Comparison of ENCODE assay signal across 30 cellular contexts in the genomic region with DNA sequence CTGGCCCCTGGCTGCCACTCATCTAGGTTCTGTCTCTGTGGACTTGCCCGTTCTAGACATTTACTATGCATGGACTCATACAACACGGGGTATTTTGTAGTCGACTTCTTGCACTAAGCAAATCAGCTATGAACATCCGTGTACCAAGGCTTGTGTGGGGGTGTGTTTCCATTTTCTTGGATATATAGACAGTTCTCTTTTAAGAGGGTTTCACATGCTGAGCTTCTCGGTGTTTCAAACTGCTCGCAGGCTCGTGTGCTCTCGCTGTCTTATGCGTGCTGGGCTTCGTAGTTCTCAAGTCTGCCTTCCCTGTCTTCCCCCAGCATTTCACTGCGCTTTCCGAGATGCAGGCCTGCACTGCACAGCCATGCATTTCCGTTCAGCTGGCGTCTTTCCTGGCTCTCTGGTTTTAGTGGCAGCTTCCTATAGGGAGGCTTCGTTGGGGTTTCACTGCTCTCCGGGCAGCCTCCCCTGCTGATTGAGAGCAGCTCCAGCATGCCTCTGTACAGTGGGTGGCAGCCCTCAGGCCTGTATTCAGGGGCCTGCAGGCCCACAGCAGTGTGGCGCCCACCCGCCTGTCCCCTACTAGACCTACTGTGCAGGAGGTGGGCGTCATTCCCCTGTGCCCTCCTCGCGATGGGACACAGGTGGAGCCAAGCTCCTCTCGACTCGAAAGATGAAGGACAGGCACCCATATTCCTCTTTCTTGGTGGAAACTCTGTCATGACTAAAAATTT.
"Had no signal": no experiment of that assay in that cellular context is flagged by ENCODE, and none has a peak within 500 bp of the region (broad histone marks: within the 10 kb centered on the region; RNA-seq: fewer than 3 reads in every experiment).

No MANE protein-coding gene starts in this region.

- H3K9me3 Mint-ChIP-seq: activated naive CD4-positive, alpha-beta T cell treated with anti-CD3 and anti-CD28 coated beads for 36 hours; activated naive CD8-positive, alpha-beta T cell treated with anti-CD3 and anti-CD28 coated beads, Interleukin-2, amount 10 ng/mL, durations not matched to agents 7 days and 5 days; activated T-cell treated with anti-CD3 and anti-CD28 coated beads, Interleukin-2, amount 50 U/mL, for 24 hours; activated T-helper 1 cell treated with anti-CD3 and anti-CD28 coated beads, Interleukin-12 subunit alpha, Interleukin-12 subunit beta, Interleukin-2, Interleukin-4 antibody, amounts not matched to agents 30 ng/mL and 10 ng/mL and 1 ng/mL, durations not matched to agents 14 hours and 24 hours and 36 hours; WTC11 had no signal

- H3K4me3 Mint-ChIP-seq: activated CD8-positive, alpha-beta memory T cell treated with anti-CD3 and anti-CD28 coated beads, Interleukin-2, amount 10 ng/mL, durations not matched to agents 7 days and 5 days; activated naive CD4-positive, alpha-beta T cell treated with anti-CD3 and anti-CD28 coated beads for 36 hours; activated naive CD8-positive, alpha-beta T cell treated with anti-CD3 and anti-CD28 coated beads, Interleukin-2, amount 10 ng/mL, durations not matched to agents 7 days and 5 days; activated T-cell treated with anti-CD3 and anti-CD28 coated beads, Interleukin-2, amount 50 U/mL, for 24 hours; activated T-helper 1 cell treated with anti-CD3 and anti-CD28 coated beads, Interleukin-12 subunit alpha, Interleukin-12 subunit beta, Interleukin-2, Interleukin-4 antibody, amounts not matched to agents 30 ng/mL and 10 ng/mL and 1 ng/mL, durations not matched to agents 14 hours and 24 hours and 36 hours; T-helper 17 cell; WTC11 had no signal

- H3K27ac ChIP-seq: adrenal gland, Peyer's patch, RWPE1 had no signal

- H3K36me3 ChIP-seq: MG63 had no signal

- H3K9me3 ChIP-seq: adrenal gland, MG63, Peyer's patch had no signal

- H3K4me1 Mint-ChIP-seq: activated CD8-positive, alpha-beta memory T cell treated with anti-CD3 and anti-CD28 coated beads, Interleukin-2, amount 10 ng/mL, durations not matched to agents 7 days and 5 days; activated naive CD8-positive, alpha-beta T cell treated with anti-CD3 and anti-CD28 coated beads, Interleukin-2, amount 10 ng/mL, durations not matched to agents 7 days and 5 days had no signal

- H3K27ac Mint-ChIP-seq: activated CD8-positive, alpha-beta memory T cell treated with anti-CD3 and anti-CD28 coated beads, Interleukin-2, amount 10 ng/mL, durations not matched to agents 7 days and 5 days; activated naive CD4-positive, alpha-beta T cell treated with anti-CD3 and anti-CD28 coated beads for 36 hours; activated naive CD8-positive, alpha-beta T cell treated with anti-CD3 and anti-CD28 coated beads, Interleukin-2, amount 10 ng/mL, durations not matched to agents 7 days and 5 days; activated T-cell treated with anti-CD3 and anti-CD28 coated beads, Interleukin-2, amount 50 U/mL, for 24 hours; activated T-helper 1 cell treated with anti-CD3 and anti-CD28 coated beads, Interleukin-12 subunit alpha, Interleukin-12 subunit beta, Interleukin-2, Interleukin-4 antibody, amounts not matched to agents 30 ng/mL and 10 ng/mL and 1 ng/mL, durations not matched to agents 14 hours and 24 hours and 36 hours; T-helper 17 cell; WTC11 had no signal

- ATAC-seq: activated CD8-positive, alpha-beta memory T cell treated with anti-CD3 and anti-CD28 coated beads, Interleukin-2, amount 10 ng/mL, durations not matched to agents 7 days and 5 days; T-helper 17 cell; WTC11 had no signal

- H3K27me3 Mint-ChIP-seq: activated CD8-positive, alpha-beta memory T cell treated with anti-CD3 and anti-CD28 coated beads, Interleukin-2, amount 10 ng/mL, durations not matched to agents 7 days and 5 days; activated naive CD8-positive, alpha-beta T cell treated with anti-CD3 and anti-CD28 coated beads, Interleukin-2, amount 10 ng/mL, durations not matched to agents 7 days and 5 days; activated T-cell treated with anti-CD3 and anti-CD28 coated beads, Interleukin-2, amount 50 U/mL, for 24 hours; T-helper 17 cell had no signal

- DNase-seq: activated CD4-positive, alpha-beta T cell treated with anti-CD3 and anti-CD28 coated beads for 48 hours; activated CD4-positive, alpha-beta T cell treated with anti-CD3 and anti-CD28 coated beads, Interleukin-2, amount 50 U/mL, for 4 hours; activated CD4-positive, CD25-positive, alpha-beta regulatory T cell treated with anti-CD3 and anti-CD28 coated beads, Interleukin-2, amount 50 U/mL, for 72 hours; activated CD8-positive, alpha-beta memory T cell treated with anti-CD3 and anti-CD28 coated beads, Interleukin-2, amount 10 ng/mL, durations not matched to agents 7 days and 5 days; activated gamma-delta T cell; activated naive CD4-positive, alpha-beta T cell treated with anti-CD3 and anti-CD28 coated beads for 36 hours; activated naive CD8-positive, alpha-beta T cell treated with anti-CD3 and anti-CD28 coated beads, Interleukin-2, amount 10 ng/mL, durations not matched to agents 7 days and 5 days; activated T-cell treated with anti-CD3 and anti-CD28 coated beads, Interleukin-2, amount 50 U/mL, for 24 hours; anterior cingulate cortex; cerebellar nuclear complex; MG63; MV-4-11; NCI-H1092 treated with DMSO at 0.1 percent for 48 hours; NCI-H1417 treated with DMSO at 0.1 percent for 48 hours; NCI-H1694; NCI-H2029; NCI-H2107; NCI-H2171 treated with DMSO at 0.1 percent for 48 hours; NCI-H226; NCI-H510A; NCI-H69; NK-92 treated with Interleukin-12 subunit alpha and Interleukin-12 subunit beta, amount 100 ng/mL, for 24 hours; SHP77; T-helper 17 cell; T-helper 9 cell had no signal

- H3K4me1 ChIP-seq: adrenal gland, Peyer's patch had no signal

- H3K27me3 ChIP-seq: adrenal gland, MG63, Peyer's patch had no signal

- H3K4me3 ChIP-seq: adrenal gland, MG63, Peyer's patch had no signal
